In the genomic region with DNA sequence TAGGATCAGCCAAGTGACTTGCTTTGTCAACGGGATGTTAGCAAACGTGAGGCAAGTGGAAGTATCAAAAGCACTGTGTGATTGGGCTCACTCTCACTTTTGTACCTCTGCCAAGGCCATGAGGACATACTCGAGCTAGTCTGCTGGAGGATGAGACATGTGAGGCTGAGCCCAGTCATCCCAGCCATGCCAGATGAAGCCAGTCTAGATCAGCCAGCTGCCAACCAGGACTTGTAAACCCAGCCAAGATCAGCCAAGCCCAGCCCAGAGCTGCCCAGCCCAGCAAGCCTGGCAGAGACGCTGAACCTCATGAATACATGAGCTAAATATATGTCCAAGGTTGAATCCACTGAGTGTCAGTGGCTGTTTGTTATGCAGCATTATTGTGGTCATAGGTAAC, we compare ENCODE assay signal across 20 cellular contexts.
"Had no signal": no experiment of that assay in that cellular context is flagged by ENCODE, and none has a peak within 500 bp of the region (broad histone marks: within the 10 kb centered on the region; RNA-seq: fewer than 3 reads in every experiment).

No MANE protein-coding gene starts in this region.

- DNase-seq: activated T-cell treated with anti-CD3 and anti-CD28 coated beads, Interleukin-2, amount 50 U/mL, for 1 hour; adrenal gland; cerebellar nuclear complex; gastrocnemius medialis; hippocampal formation; kidney glomerular epithelial cell; left ventricle myocardium inferior; occipital lobe; right lobe of liver; small intestine; stimulated activated CD4-positive, alpha-beta T cell treated with anti-CD3 and anti-CD28 coated beads, Interleukin-15, amount 100 ng/mL, for 24 hours; stomach; T1000 had no signal

- H3K36me3 ChIP-seq: adrenal gland, gastrocnemius medialis, left ventricle myocardium inferior, right lobe of liver, stomach, suprapubic skin, tibial nerve, vagina had no signal

- H3K4me3 ChIP-seq: adrenal gland, gastrocnemius medialis, left ventricle myocardium inferior, right lobe of liver, stomach, suprapubic skin, tibial nerve, vagina had no signal

- H3K4me1 ChIP-seq: adrenal gland, gastrocnemius medialis, suprapubic skin had no signal

- ATAC-seq: activated T-helper 17 cell treated with anti-CD3 and anti-CD28 coated beads, Interleukin-2, amount 50 U/mL, for 72 hours; gastrocnemius medialis; stimulated activated memory B cell treated with anti-CD40 and anti-IgM and Interleukin-4, amounts not matched to agents 10 μg/mL and 1 μg/mL and 100 μg/mL, for 72 hours; WTC11 had no signal

- FAIRE-seq: astrocyte, small intestine had no signal

- H3K27ac ChIP-seq: adrenal gland, gastrocnemius medialis, left ventricle myocardium inferior, right lobe of liver, stomach, suprapubic skin, tibial nerve, vagina had no signal

- H3K9me3 ChIP-seq: gastrocnemius medialis, right lobe of liver, suprapubic skin, vagina had no signal

- H3K27me3 ChIP-seq: adrenal gland, right lobe of liver, stomach, tibial nerve, vagina had no signal
